In genomic region chr2:172484253-172484652, GRCh38 we compare ENCODE assay signal across 8 cellular contexts. TPM values are rescaled to one million over a fixed set of nuclear protein-coding genes. Genes with fewer than 3 reads are reported as not detected.
DNase-seq lines count a peak whose midpoint lies in the region; ATAC-seq and TF ChIP-seq lines count a peak whose summit lies in the region.

No MANE protein-coding gene starts in this region.

- TF ChIP-seq EP300 in neural cell (conservative IDR thresholded peaks at IDR 0.05; ENCODE audit: poor library complexity, severe bottlenecking): no peak

- no peak overlapping the region for H3K27ac ChIP-seq in body of pancreas
- no peak overlapping the region for H3K27ac ChIP-seq in neural cell (ENCODE audit: low read length)

- WGBS in body of pancreas, 2 donors: 36 to 52% methylated on average over 4 of the region's 4 CpGs

- no peak overlapping the region for H3K4me2 ChIP-seq in neural cell (ENCODE audit: low read length)

- peaks cover 9% of the 10 kb centered on the region for H3K4me1 ChIP-seq in body of pancreas

- H2AFZ ChIP-seq in neural cell (ENCODE audit: low read depth, low read length): no peak overlapping the region

- no peaks in the 10 kb centered on the region for H3F3A ChIP-seq in neural cell (ENCODE audit: insufficient read depth, low read length, poor library complexity, severe bottlenecking)

- no peak overlapping the region for H3K9ac ChIP-seq in neural cell (ENCODE audit: low read length)

- H3K27me3 ChIP-seq in body of pancreas (no peaks in the 10 kb centered on the region), neural cell (ENCODE audit: insufficient read depth, low read depth, low read length) (no peaks in the 10 kb centered on the region)

- peaks cover 0 to 31% of the 10 kb centered on the region in 2 donors for H3K36me3 ChIP-seq in body of pancreas (replicated peaks in 1 of 2; ENCODE audit: insufficient read depth in 1 of 2, low read depth in 2 of 2)
- no peaks in the 10 kb centered on the region for H3K36me3 ChIP-seq in neural cell (ENCODE audit: insufficient read depth, low read length)

- H3K4me3 ChIP-seq in body of pancreas (no peak overlapping the region), neural cell (ENCODE audit: low read length) (no peak overlapping the region)

- TF ChIP-seq RAD21 in neural cell (conservative IDR thresholded peaks at IDR 0.05): peak; percentile 80

- DNase-seq in NCI-H82 (lab: John Stamatoyannopoulos, UW): peak; percentile 29
- DNase-seq in NCI-H82 treated with DMSO at 0.1 percent for 48 hours (lab: John Stamatoyannopoulos, UW; ENCODE audit: unreplicated experiment): no peak
- DNase-seq in LoVo (ENCODE audit: low spot score): peak; percentile 15
- no peak for DNase-seq in body of pancreas
- no peak for DNase-seq in NCI-H2029 treated with DMSO at 0.1 percent for 48 hours (lab: John Stamatoyannopoulos, UW)
- DNase-seq in pons (ENCODE audit: low spot score): no peak

- intact Hi-C loops in body of pancreas (cut with DNase I): no loop called here

- no peaks in the 10 kb centered on the region for H3K9me3 ChIP-seq in body of pancreas
- H3K9me3 ChIP-seq in neural cell (ENCODE audit: low read length): no peaks in the 10 kb centered on the region

- TF ChIP-seq POLR2A in body of pancreas (IDR thresholded peaks at IDR 0.05): no peak

- no peaks in the 10 kb centered on the region for H3K9me2 ChIP-seq in neural cell (ENCODE audit: insufficient read depth, low read length)

- ATAC-seq in body of pancreas (no peak), GM21825 (IDR thresholded peaks at IDR 0.05; ENCODE audit: unreplicated experiment) (no peak)

- peak in 4 of 7 experiments; percentile 26 to 38 (median 30) for TF ChIP-seq CTCF in body of pancreas (IDR thresholded peaks at IDR 0.05)
- peak; percentile 77 for TF ChIP-seq CTCF in neural cell (IDR thresholded peaks at IDR 0.05; ENCODE audit: poor library complexity, severe bottlenecking)

- H4K20me1 ChIP-seq in neural cell (ENCODE audit: insufficient read depth): no peaks in the 10 kb centered on the region

- no peaks in the 10 kb centered on the region for H3K79me2 ChIP-seq in neural cell (replicated peaks; ENCODE audit: insufficient read depth, low read length)

TF ChIP-seq in neural cell, 6 proteins besides CTCF, POLR2A, EP300 and RAD21:
- peak; percentile 79 for TF ChIP-seq SMC3 (conservative IDR thresholded peaks at IDR 0.05; ENCODE audit: poor library complexity)
- TF ChIP-seq, protein P1, sequence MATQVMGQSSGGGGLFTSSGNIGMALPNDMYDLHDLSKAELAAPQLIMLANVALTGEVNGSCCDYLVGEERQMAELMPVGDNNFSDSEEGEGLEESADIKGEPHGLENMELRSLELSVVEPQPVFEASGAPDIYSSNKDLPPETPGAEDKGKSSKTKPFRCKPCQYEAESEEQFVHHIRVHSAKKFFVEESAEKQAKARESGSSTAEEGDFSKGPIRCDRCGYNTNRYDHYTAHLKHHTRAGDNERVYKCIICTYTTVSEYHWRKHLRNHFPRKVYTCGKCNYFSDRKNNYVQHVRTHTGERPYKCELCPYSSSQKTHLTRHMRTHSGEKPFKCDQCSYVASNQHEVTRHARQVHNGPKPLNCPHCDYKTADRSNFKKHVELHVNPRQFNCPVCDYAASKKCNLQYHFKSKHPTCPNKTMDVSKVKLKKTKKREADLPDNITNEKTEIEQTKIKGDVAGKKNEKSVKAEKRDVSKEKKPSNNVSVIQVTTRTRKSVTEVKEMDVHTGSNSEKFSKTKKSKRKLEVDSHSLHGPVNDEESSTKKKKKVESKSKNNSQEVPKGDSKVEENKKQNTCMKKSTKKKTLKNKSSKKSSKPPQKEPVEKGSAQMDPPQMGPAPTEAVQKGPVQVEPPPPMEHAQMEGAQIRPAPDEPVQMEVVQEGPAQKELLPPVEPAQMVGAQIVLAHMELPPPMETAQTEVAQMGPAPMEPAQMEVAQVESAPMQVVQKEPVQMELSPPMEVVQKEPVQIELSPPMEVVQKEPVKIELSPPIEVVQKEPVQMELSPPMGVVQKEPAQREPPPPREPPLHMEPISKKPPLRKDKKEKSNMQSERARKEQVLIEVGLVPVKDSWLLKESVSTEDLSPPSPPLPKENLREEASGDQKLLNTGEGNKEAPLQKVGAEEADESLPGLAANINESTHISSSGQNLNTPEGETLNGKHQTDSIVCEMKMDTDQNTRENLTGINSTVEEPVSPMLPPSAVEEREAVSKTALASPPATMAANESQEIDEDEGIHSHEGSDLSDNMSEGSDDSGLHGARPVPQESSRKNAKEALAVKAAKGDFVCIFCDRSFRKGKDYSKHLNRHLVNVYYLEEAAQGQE (IDR thresholded peaks at IDR 0.05; ENCODE audit: borderline replicate concordance): no peak
- TF ChIP-seq POLR2AphosphoS5 (IDR thresholded peaks at IDR 0.05): no peak
- TF ChIP-seq EZH2 (IDR thresholded peaks at IDR 0.05; ENCODE audit: borderline replicate concordance, insufficient read depth, low read length, poor library complexity, severe bottlenecking): no peak
- TF ChIP-seq TAF1 (IDR thresholded peaks at IDR 0.05; ENCODE audit: low read depth): no peak
- TF ChIP-seq MXI1 (conservative IDR thresholded peaks at IDR 0.05; ENCODE audit: poor library complexity, severe bottlenecking): no peak

RNA-seq across cellular contexts. Expression of gene ITGA6, which starts 56.9 kb away (rescaled TPM):
- total RNA-seq in body of pancreas: 100 to 1,000 TPM in 1 of 2 donors, 10 to 100 TPM in 1; 90.0 to 210 TPM
- polyA plus RNA-seq in neural cell: 14.4 and 21.7 TPM in 2 replicates
- 27.3 and 30.0 TPM in 2 replicates for polyA minus RNA-seq in neural cell

Comparison
In these comparisons a context has a peak if more than half of its experiments do, and no peak if none do; other contexts are left out.
1. DNase-seq: peak in NCI-H82 (single experiment) and LoVo (single experiment); none in NCI-H82 treated with DMSO at 0.1 percent for 48 hours (single experiment), body of pancreas (0 of 4), NCI-H2029 treated with DMSO at 0.1 percent for 48 hours (single experiment) and pons (single experiment).